14 cellular contexts compared by ENCODE assay signal in genomic region chr12:71046215-71046614, GRCh38.
DNase-seq lines count a peak whose midpoint lies in the region; ATAC-seq, FAIRE-seq and TF ChIP-seq lines count a peak whose summit lies in the region.
"Had no signal": no experiment of that assay in that cellular context is flagged by ENCODE, and none has a peak within 500 bp of the region (broad histone marks: within the 10 kb centered on the region; RNA-seq: fewer than 3 reads in every experiment).

No MANE protein-coding gene starts in this region.

- DNase-seq in DMS53 (lab: John Stamatoyannopoulos, UW), result peak; percentile 18
- no peak for DNase-seq in DMS53 treated with DMSO at 0.1 percent for 48 hours (lab: John Stamatoyannopoulos, UW; ENCODE audit: unreplicated experiment)
- no peak for DNase-seq in breast epithelium (ENCODE audit: low spot score in 2 of 2)
- DNase-seq in iris pigment epithelial cell (ENCODE audit: low read depth), result peak; percentile 50
- DNase-seq in urothelium cell line (ENCODE audit: low spot score), result peak; percentile 13
- DNase-seq in HPDE6-E6E7 (ENCODE audit: extremely low spot score), result no peak
- DNase-seq in GOT3 (lab: John Stamatoyannopoulos, UW), result no peak
- DNase-seq: activated CD4-positive, alpha-beta T cell treated with anti-CD3 and anti-CD28 coated beads, Interleukin-2, amount 50 U/mL, for 4 hours had no signal

- intact Hi-C loops in breast epithelium (cut with DNase I; ENCODE audit: low total_unique reads), result no loop called here

- H3K9me3 ChIP-seq in breast epithelium, result no peaks in the 10 kb centered on the region
- H3K9me3 ChIP-seq: tibial nerve had no signal

- no peaks in the 10 kb centered on the region for H3K27me3 ChIP-seq in breast epithelium
- H3K27me3 ChIP-seq: tibial nerve had no signal

- H3K27ac ChIP-seq in breast epithelium, result peak overlapping the region; percentile 48 to 80
- H3K27ac ChIP-seq: 22Rv1 had no signal

- no peak for FAIRE-seq in urothelium cell line (lab: Jason Lieb, UNC)
- FAIRE-seq: keratinocyte had no signal

- no peaks in the 10 kb centered on the region for H3K4me1 ChIP-seq in breast epithelium

- ATAC-seq in GM18519 (IDR thresholded peaks at IDR 0.05; ENCODE audit: low FRiP score, unreplicated experiment), result no peak
- ATAC-seq: natural killer cell treated with Interleukin-12 subunit alpha and Interleukin-12 subunit beta and Interleukin-15 and Interleukin-18, amount 100 ng/mL, for 72 hours had no signal

- no peak for TF ChIP-seq POLR2A in breast epithelium (IDR thresholded peaks at IDR 0.05)

- no peak for TF ChIP-seq CTCF in breast epithelium (IDR thresholded peaks at IDR 0.05)

- H3K36me3 ChIP-seq in breast epithelium, result no peaks in the 10 kb centered on the region
- H3K36me3 ChIP-seq: tibial nerve had no signal

- no peak overlapping the region for H3K4me3 ChIP-seq in breast epithelium
- H3K4me3 ChIP-seq: smooth muscle cell, tibial nerve had no signal

Comparison
In these comparisons a context has a peak if more than half of its experiments do, and no peak if none do; other contexts are left out.
1. DNase-seq: peak in DMS53 (single experiment), iris pigment epithelial cell (single experiment) and urothelium cell line (single experiment); none in DMS53 treated with DMSO at 0.1 percent for 48 hours (single experiment), breast epithelium (0 of 2), HPDE6-E6E7 (single experiment) and GOT3 (single experiment).